ENCODE assay signal across 10 cellular contexts in genomic region chr1:114718661-114719423, GRCh38.
DNase-seq lines count a peak whose midpoint lies in the region; ATAC-seq and TF ChIP-seq lines count a peak whose summit lies in the region.
"Had no signal": no experiment of that assay in that cellular context is flagged by ENCODE, and none has a peak within 500 bp of the region (broad histone marks: within the 10 kb centered on the region; RNA-seq: fewer than 3 reads in every experiment).

No MANE protein-coding gene starts in this region.

- no peaks in the 10 kb centered on the region for H3K27me3 ChIP-seq in HAP-1 (ENCODE audit: low read depth)
- H3K27me3 ChIP-seq: BE2C, cardiac muscle cell had no signal

- TF ChIP-seq CTCF in foreskin fibroblast (IDR thresholded peaks at IDR 0.05; ENCODE audit: low read depth, low read length), result no peak

- peaks cover 69% of the 10 kb centered on the region for H3K36me3 ChIP-seq in HAP-1 (replicated peaks)

- no peaks in the 10 kb centered on the region for H3K27me3 Mint-ChIP-seq in stimulated activated naive CD8-positive, alpha-beta T cell treated with anti-CD3 and anti-CD28 coated beads, Interleukin-15, Interleukin-2, amounts not matched to agents 100 ng/mL and 50 ng/mL, for 24 hours

- H3K4me3 ChIP-seq in foreskin fibroblast (ENCODE audit: low read depth in 1 of 2, low read length in 2 of 2), result no peak overlapping the region
- no peak overlapping the region for H3K4me3 ChIP-seq in HAP-1
- H3K4me3 ChIP-seq: cardiac muscle cell had no signal

- peaks cover 41% of the 10 kb centered on the region for H3K4me1 Mint-ChIP-seq in stimulated activated naive CD8-positive, alpha-beta T cell treated with anti-CD3 and anti-CD28 coated beads, Interleukin-15, Interleukin-2, amounts not matched to agents 100 ng/mL and 50 ng/mL, for 24 hours (ENCODE audit: low read depth)

- H3K9me3 Mint-ChIP-seq in stimulated activated naive CD8-positive, alpha-beta T cell treated with anti-CD3 and anti-CD28 coated beads, Interleukin-15, Interleukin-2, amounts not matched to agents 100 ng/mL and 50 ng/mL, for 24 hours, result no peaks in the 10 kb centered on the region

- H3K4me3 Mint-ChIP-seq in stimulated activated naive CD8-positive, alpha-beta T cell treated with anti-CD3 and anti-CD28 coated beads, Interleukin-15, Interleukin-2, amounts not matched to agents 100 ng/mL and 50 ng/mL, for 24 hours, result no peak overlapping the region

- DNase-seq in activated T-cell treated with anti-CD3 and anti-CD28 coated beads for 24 hours (ENCODE audit: low read depth) (peak; percentile 16), foreskin fibroblast (peak; percentile 38 to 66), NCI-H1092 treated with DMSO at 0.1 percent for 48 hours (lab: John Stamatoyannopoulos, UW) (no peak), HAP-1 (ENCODE audit: low spot score in 2 of 2) (no peak)
- no peak for DNase-seq in activated T-cell treated with anti-CD3 and anti-CD28 coated beads, Interleukin-2, amount 50 U/mL, for 1 hour
- DNase-seq in activated T-cell treated with anti-CD3 and anti-CD28 coated beads, Interleukin-2, amount 50 U/mL, for 48 hours, result peak; percentile 31 to 49
- DNase-seq: BE2C had no signal

- no peak for ATAC-seq in GM18909 (IDR thresholded peaks at IDR 0.05; ENCODE audit: poor library complexity, unreplicated experiment)

- in situ Hi-C loops in HAP-1 (cut with MboI; ENCODE audit: low sequenced_read_pairs), result no loop called here

- peaks cover 4% of the 10 kb centered on the region; the same call in 1 of the 2 replicates for H3K4me1 ChIP-seq in HAP-1

- peak overlapping the region; percentile 67 for H3K27ac Mint-ChIP-seq in stimulated activated naive CD8-positive, alpha-beta T cell treated with anti-CD3 and anti-CD28 coated beads, Interleukin-15, Interleukin-2, amounts not matched to agents 100 ng/mL and 50 ng/mL, for 24 hours

- peaks cover 87% of the 10 kb centered on the region for H3K36me3 Mint-ChIP-seq in stimulated activated naive CD8-positive, alpha-beta T cell treated with anti-CD3 and anti-CD28 coated beads, Interleukin-15, Interleukin-2, amounts not matched to agents 100 ng/mL and 50 ng/mL, for 24 hours (ENCODE audit: low read depth)

- no peaks in the 10 kb centered on the region for H3K9me3 ChIP-seq in HAP-1
- H3K9me3 ChIP-seq: BE2C had no signal

Comparison
In these comparisons a context has a peak if more than half of its experiments do, and no peak if none do; other contexts are left out.
1. DNase-seq: peak in activated T-cell treated with anti-CD3 and anti-CD28 coated beads for 24 hours (single experiment), activated T-cell treated with anti-CD3 and anti-CD28 coated beads, Interleukin-2, amount 50 U/mL, for 48 hours (2 of 2) and foreskin fibroblast (2 of 2); none in activated T-cell treated with anti-CD3 and anti-CD28 coated beads, Interleukin-2, amount 50 U/mL, for 1 hour (single experiment), NCI-H1092 treated with DMSO at 0.1 percent for 48 hours (single experiment) and HAP-1 (0 of 2).